10 cellular contexts compared by ENCODE assay signal in the genomic region with DNA sequence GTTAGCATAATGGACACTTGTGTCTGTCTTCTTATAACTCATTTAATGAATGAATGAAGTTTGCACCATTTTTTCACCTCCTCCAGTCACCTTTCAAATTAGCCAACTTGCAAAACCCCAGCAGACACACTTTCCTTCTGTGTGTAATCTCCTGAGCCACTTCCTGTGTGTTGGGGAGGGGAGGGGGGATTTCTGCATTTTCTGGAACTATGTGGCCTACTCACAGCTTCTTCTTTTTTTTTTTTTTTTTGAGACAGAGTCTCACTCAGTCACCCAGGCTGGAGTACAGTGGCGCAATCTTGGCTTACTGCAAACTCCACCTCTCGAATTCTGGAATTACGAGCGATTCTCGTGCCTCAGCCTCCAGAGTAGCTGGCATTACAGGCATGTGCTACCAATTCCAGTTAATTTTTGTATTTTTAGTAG. TPM values are rescaled to one million over a fixed set of nuclear protein-coding genes. Genes with fewer than 3 reads are reported as not detected.
DNase-seq lines count a peak whose midpoint lies in the region; ATAC-seq and TF ChIP-seq lines count a peak whose summit lies in the region.
"Had no signal": no experiment of that assay in that cellular context is flagged by ENCODE, and none has a peak within 500 bp of the region (broad histone marks: within the 10 kb centered on the region; RNA-seq: fewer than 3 reads in every experiment).

No MANE protein-coding gene starts in this region.

- H3K27me3 ChIP-seq in body of pancreas (no peaks in the 10 kb centered on the region), HAP-1 (ENCODE audit: low read depth) (no peaks in the 10 kb centered on the region)
- H3K27me3 ChIP-seq in effector memory CD4-positive, alpha-beta T cell (replicated peaks; ENCODE audit: control insufficient read depth, insufficient read depth, low read length, poor library complexity, severe bottlenecking) = no peaks in the 10 kb centered on the region

- H3K27ac Mint-ChIP-seq in natural killer cell treated with Interleukin-12 subunit alpha and Interleukin-12 subunit beta and Interleukin-15 and Interleukin-18, amount 100 ng/mL, for 72 hours = no peak overlapping the region

- peaks cover 74% of the 10 kb centered on the region for H3K4me1 ChIP-seq in body of pancreas
- peaks cover 22% of the 10 kb centered on the region for H3K4me1 ChIP-seq in HAP-1
- no peaks in the 10 kb centered on the region for H3K4me1 ChIP-seq in effector memory CD4-positive, alpha-beta T cell (ENCODE audit: control insufficient read depth, insufficient read depth, low read length, poor library complexity, severe bottlenecking)

- TF ChIP-seq POLR2A in body of pancreas (IDR thresholded peaks at IDR 0.05) = no peak

- WGBS in body of pancreas, 2 donors = 52 to 80% methylated on average over 5 of the region's 5 CpGs

- in situ Hi-C loops in HAP-1 (cut with MboI; ENCODE audit: low sequenced_read_pairs) = no loop called here

- peak; percentile 77 for DNase-seq in EL
- DNase-seq in MV-4-11 (lab: John Stamatoyannopoulos, UW) = peak; percentile 93
- DNase-seq in body of pancreas = peak in 2 of 4 donors; percentile 18 to 76
- no peak for DNase-seq in natural killer cell treated with Interleukin-12 subunit alpha and Interleukin-12 subunit beta and Interleukin-15 and Interleukin-18, amount 100 ng/mL, for 72 hours (ENCODE audit: low spot score)
- no peak for DNase-seq in HAP-1 (ENCODE audit: low spot score in 2 of 2)
- no peak for DNase-seq in occipital lobe (lab: John Stamatoyannopoulos, UW)
- no peak for DNase-seq in NCI-H526 treated with DMSO at 0.1 percent for 48 hours (lab: John Stamatoyannopoulos, UW)
- no peak for DNase-seq in effector memory CD4-positive, alpha-beta T cell
- DNase-seq: activated CD4-positive, CD25-positive, alpha-beta regulatory T cell had no signal

- H3K36me3 ChIP-seq in body of pancreas (replicated peaks in 1 of 2; ENCODE audit: insufficient read depth in 1 of 2, low read depth in 2 of 2) (no peaks in the 10 kb centered on the region), HAP-1 (replicated peaks) (no peaks in the 10 kb centered on the region)
- no peaks in the 10 kb centered on the region for H3K36me3 ChIP-seq in effector memory CD4-positive, alpha-beta T cell (ENCODE audit: control insufficient read depth, insufficient read depth, low read length)

- H3K9me3 ChIP-seq in body of pancreas (no peaks in the 10 kb centered on the region), HAP-1 (no peaks in the 10 kb centered on the region)
- no peaks in the 10 kb centered on the region for H3K9me3 ChIP-seq in effector memory CD4-positive, alpha-beta T cell (ENCODE audit: control insufficient read depth, low read length)

- peaks cover 6 to 37% of the 10 kb centered on the region in 2 donors for H3K4me1 Mint-ChIP-seq in natural killer cell treated with Interleukin-12 subunit alpha and Interleukin-12 subunit beta and Interleukin-15 and Interleukin-18, amount 100 ng/mL, for 72 hours (ENCODE audit: low read depth in 2 of 2)

- H3K27me3 Mint-ChIP-seq in natural killer cell treated with Interleukin-12 subunit alpha and Interleukin-12 subunit beta and Interleukin-15 and Interleukin-18, amount 100 ng/mL, for 72 hours = peaks cover 27 to 33% of the 10 kb centered on the region in 2 donors

- no peak for TF ChIP-seq CTCF in body of pancreas (IDR thresholded peaks at IDR 0.05)

- no peak overlapping the region for H3K4me3 Mint-ChIP-seq in natural killer cell treated with Interleukin-12 subunit alpha and Interleukin-12 subunit beta and Interleukin-15 and Interleukin-18, amount 100 ng/mL, for 72 hours

- peaks cover 4% of the 10 kb centered on the region for H3K9me3 Mint-ChIP-seq in natural killer cell treated with Interleukin-12 subunit alpha and Interleukin-12 subunit beta and Interleukin-15 and Interleukin-18, amount 100 ng/mL, for 72 hours

- ATAC-seq in body of pancreas = no peak
- peak; percentile 61 to 90 for ATAC-seq in natural killer cell treated with Interleukin-12 subunit alpha and Interleukin-12 subunit beta and Interleukin-15 and Interleukin-18, amount 100 ng/mL, for 72 hours

- intact Hi-C loops in body of pancreas (cut with DNase I) = no loop called here

- H3K4me3 ChIP-seq in body of pancreas = no peak overlapping the region
- no peak overlapping the region for H3K4me3 ChIP-seq in HAP-1
- no peak overlapping the region for H3K4me3 ChIP-seq in effector memory CD4-positive, alpha-beta T cell (ENCODE audit: insufficient read depth, low read depth, low read length, poor library complexity, severe bottlenecking)

- H3K27ac ChIP-seq in body of pancreas = peak overlapping the region in 3 of 4 donors; percentile 29 to 79 (median 56)
- H3K27ac ChIP-seq in effector memory CD4-positive, alpha-beta T cell (ENCODE audit: insufficient read depth, low read length, poor library complexity, severe bottlenecking) = no peak overlapping the region

- H3K36me3 Mint-ChIP-seq in natural killer cell treated with Interleukin-12 subunit alpha and Interleukin-12 subunit beta and Interleukin-15 and Interleukin-18, amount 100 ng/mL, for 72 hours = no peaks in the 10 kb centered on the region

RNA-seq across cellular contexts. Expression of gene SERPINA1, which starts 4.1 kb away (rescaled TPM):
- 10 to 100 TPM; 77.8 to 86.4 TPM for total RNA-seq in body of pancreas
- total RNA-seq in natural killer cell treated with Interleukin-12 subunit alpha and Interleukin-12 subunit beta and Interleukin-15 and Interleukin-18, amount 100 ng/mL, for 72 hours = under 1 TPM in 1 of 2 donors, not detected in 1; 0.38 TPM
- total RNA-seq in occipital lobe = 1.4 TPM

RNA-seq across cellular contexts. Expression of gene SERPINA2, which starts 26.0 kb away (rescaled TPM):
- total RNA-seq in body of pancreas (not detected), occipital lobe (not detected)
- not detected for total RNA-seq in natural killer cell treated with Interleukin-12 subunit alpha and Interleukin-12 subunit beta and Interleukin-15 and Interleukin-18, amount 100 ng/mL, for 72 hours
- total RNA-seq: glomerular endothelial cell had no signal

Comparison
In these comparisons a context has a peak if more than half of its experiments do, and no peak if none do; other contexts are left out.
1. DNase-seq: peak in EL (single experiment) and MV-4-11 (single experiment); none in natural killer cell treated with Interleukin-12 subunit alpha and Interleukin-12 subunit beta and Interleukin-15 and Interleukin-18, amount 100 ng/mL, for 72 hours (single experiment), HAP-1 (0 of 2), occipital lobe (single experiment), NCI-H526 treated with DMSO at 0.1 percent for 48 hours (single experiment) and effector memory CD4-positive, alpha-beta T cell (0 of 3).
2. RNA of gene SERPINA1, which starts 4.1 kb away (total RNA-seq): 77.8 to 86.4 TPM in body of pancreas; 1.4 TPM in occipital lobe (single experiment) and 0.38 TPM in natural killer cell treated with Interleukin-12 subunit alpha and Interleukin-12 subunit beta and Interleukin-15 and Interleukin-18, amount 100 ng/mL, for 72 hours; every median in the first group is over 10 times any median in the second.